In the genomic region with DNA sequence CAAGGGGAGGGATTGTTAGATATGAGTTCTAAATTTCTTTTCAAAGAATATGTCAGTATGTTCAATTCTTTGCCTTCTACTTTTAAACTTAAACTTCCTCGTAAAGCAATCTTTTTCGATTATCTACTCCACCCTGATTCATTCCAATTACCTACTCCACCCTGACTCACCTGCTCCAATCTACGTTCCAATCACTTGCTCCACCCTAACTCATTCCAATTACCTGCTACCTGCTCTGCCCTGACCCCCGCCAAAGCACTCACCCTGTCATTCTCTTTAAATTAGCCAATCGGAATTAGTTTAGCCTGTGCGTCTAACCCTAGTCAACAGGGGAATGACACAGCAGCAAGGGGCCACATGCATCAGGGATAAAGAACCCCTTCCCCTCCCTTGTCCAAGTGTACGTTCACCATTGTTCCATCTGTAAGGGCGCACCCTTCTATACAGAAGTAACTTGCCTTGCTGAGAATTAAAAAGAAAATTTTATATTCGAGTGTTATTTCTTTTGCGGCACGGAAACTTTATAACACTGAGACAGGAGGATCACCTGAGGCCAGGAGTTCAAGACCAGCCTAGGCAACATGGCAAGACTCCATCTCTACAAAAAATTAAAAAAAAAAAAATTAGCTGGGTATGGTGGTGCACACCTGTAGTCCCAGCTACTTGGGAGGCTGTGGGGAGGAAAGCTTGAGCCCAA, we compare ENCODE assay signal across 7 cellular contexts. TPM values are rescaled to one million over a fixed set of nuclear protein-coding genes. Genes with fewer than 3 reads are reported as not detected.
DNase-seq lines count a peak whose midpoint lies in the region; ATAC-seq, FAIRE-seq and TF ChIP-seq lines count a peak whose summit lies in the region.
"Not testable (repeated sequence)": the region's sequence is repeated elsewhere in the genome, so short reads cannot be mapped to it uniquely, and the experiment has no call there.

No MANE protein-coding gene starts in this region.

- not testable (repeated sequence) for ATAC-seq in GM23338, T-helper 17 cell, HepG2
- ATAC-seq in psoas muscle: peak in 3 of 4 donors; percentile 19 to 25 (median 23)

- BruUV-seq in HepG2 (replicated peaks; lab: Mats Ljungman, UMichigan): not testable (repeated sequence)

- not testable (repeated sequence) for DNase-seq in GM23338 (ENCODE audit: low spot score); T-helper 17 cell; colonic mucosa; HepG2 (ENCODE audit: low spot score); psoas muscle; transverse colon
- DNase-seq in NCI-H748 (lab: John Stamatoyannopoulos, UW; ENCODE audit: unreplicated experiment): peak; percentile 19

- peaks cover 14% of the 10 kb centered on the region; the same call in 2 of the 3 replicates for H3K36me3 Mint-ChIP-seq in GM23338 (ENCODE audit: low read depth)
- H3K36me3 Mint-ChIP-seq in T-helper 17 cell (ENCODE audit: low read depth): not testable (repeated sequence)

- TF ChIP-seq CTCF in GM23338 (conservative IDR thresholded peaks at IDR 0.05; ENCODE audit: low read depth in 2 of 2); colonic mucosa (IDR thresholded peaks at IDR 0.05); HepG2 (CRISPR knock-in tag; IDR thresholded peaks at IDR 0.05); psoas muscle (IDR thresholded peaks at IDR 0.05); transverse colon (IDR thresholded peaks at IDR 0.05): not testable (repeated sequence)

- not testable (repeated sequence) for H3K4me3 Mint-ChIP-seq in GM23338
- peak overlapping the region; percentile 69 for H3K4me3 Mint-ChIP-seq in T-helper 17 cell

- intact Hi-C loops in colonic mucosa (cut with DNase I); HepG2 (cut with micrococcal nuclease; ENCODE audit: unreplicated experiment); psoas muscle (cut with DNase I); transverse colon (cut with DNase I; ENCODE audit: low total_unique reads): not testable (repeated sequence)

- in situ Hi-C loops in HepG2 (cut with HindIII; ENCODE audit: extremely low pct_ligation_motif_present, low pct_unique_long_range_greater_than_20kb): not testable (repeated sequence)
- in situ Hi-C loops in transverse colon (cut with MboI; ENCODE audit: low pct_ligation_motif_present in 1 of 4, low pct_unique_long_range_greater_than_20kb in 1 of 4, low sequenced_read_pairs in 3 of 4): loop anchor here in 1 of 4 donors (25.0 kb wide), 1 partner anchor 390 kb away; no protein-coding TSS in a partner anchor

- not testable (repeated sequence) for H3K9ac ChIP-seq in colonic mucosa (ENCODE audit: low read depth in 2 of 2, low read length in 2 of 2); HepG2 (ENCODE audit: insufficient read depth, low read depth, low read length)

- peak overlapping the region; percentile 5 for H3K27ac Mint-ChIP-seq in GM23338
- not testable (repeated sequence) for H3K27ac Mint-ChIP-seq in T-helper 17 cell

- peaks cover 19% of the 10 kb centered on the region for H4K20me1 ChIP-seq in GM23338 (replicated peaks; ENCODE audit: insufficient read depth)
- H4K20me1 ChIP-seq in HepG2 (ENCODE audit: insufficient read depth, low read length): peaks cover 84% of the 10 kb centered on the region

- not testable (repeated sequence) for TF ChIP-seq POLR2A in HepG2 (IDR thresholded peaks at IDR 0.05; ENCODE audit: insufficient read depth in 1 of 2, low read depth in 2 of 2, low read length in 2 of 2); transverse colon (IDR thresholded peaks at IDR 0.05)

- not testable (repeated sequence) for H2AFZ ChIP-seq in GM23338; HepG2 (ENCODE audit: low read length)

- POLR2A ChIA-PET in HepG2 (lab: Yijun Ruan, JAX): not testable (repeated sequence)

- H3K36me3 ChIP-seq in GM23338 (ENCODE audit: insufficient read depth); colonic mucosa; HepG2 (replicated peaks in 1 of 2; ENCODE audit: control insufficient read depth in 1 of 2, insufficient read depth in 2 of 2, low read length in 2 of 2); psoas muscle (ENCODE audit: insufficient read depth in 1 of 2, low read depth in 1 of 2); transverse colon: not testable (repeated sequence)

- H3K4me1 Mint-ChIP-seq in GM23338 (peaks cover 24% of the 10 kb centered on the region), T-helper 17 cell (peaks cover 44% of the 10 kb centered on the region)

- not testable (repeated sequence) for H3K27me3 ChIP-seq in GM23338 (ENCODE audit: insufficient read depth); colonic mucosa; HepG2 (ENCODE audit: control insufficient read depth in 1 of 2, insufficient read depth in 2 of 2, low read length in 2 of 2); psoas muscle (ENCODE audit: insufficient read depth in 3 of 3, low read length in 2 of 3); transverse colon

- CTCF ChIA-PET in HepG2 (lab: Yijun Ruan, JAX; ENCODE audit: low intra/inter-chr PET ratio, low total read pairs): not testable (repeated sequence)

- H3K4me1 ChIP-seq in GM23338 (ENCODE audit: insufficient read depth); colonic mucosa: not testable (repeated sequence)
- peaks cover 79% of the 10 kb centered on the region for H3K4me1 ChIP-seq in HepG2 (ENCODE audit: insufficient read depth, low read length)
- peaks cover 26% of the 10 kb centered on the region for H3K4me1 ChIP-seq in psoas muscle
- peaks cover 0 to 59% (median 19%) of the 10 kb centered on the region in 4 donors for H3K4me1 ChIP-seq in transverse colon

- H3F3A ChIP-seq in GM23338 (replicated peaks; ENCODE audit: low read depth): not testable (repeated sequence)

- H3K27ac ChIP-seq in GM23338 (ENCODE audit: low read depth) (peak overlapping the region; percentile 29; the same call in 1 of the 2 replicates), colonic mucosa (peak overlapping the region; percentile 17), transverse colon (peak overlapping the region in 3 of 4 donors; percentile 14 to 55 (median 38))
- H3K27ac ChIP-seq in HepG2 (ENCODE audit: extremely low read length, insufficient read depth, low read length); psoas muscle: not testable (repeated sequence)

- not testable (repeated sequence) for H3K9me2 ChIP-seq in GM23338 (ENCODE audit: insufficient read depth)

- FAIRE-seq in HepG2 (lab: Jason Lieb, UNC): not testable (repeated sequence)

- H3K9me3 Mint-ChIP-seq in GM23338: not testable (repeated sequence)

- not testable (repeated sequence) for TF ChIP-seq EP300 in HepG2 (IDR thresholded peaks at IDR 0.05; ENCODE audit: low read depth in 2 of 2, low read length in 2 of 2); HepG2 (CRISPR knock-in tag; IDR thresholded peaks at IDR 0.05; ENCODE audit: borderline replicate concordance); transverse colon (IDR thresholded peaks at IDR 0.05; ENCODE audit: low read depth)

- 98% methylated on average over 11 of the region's 11 CpGs for WGBS in HepG2 (ENCODE audit: low lambda C conversion rate)
- 96 to 97% (median 97%) methylated on average over 11 of the region's 11 CpGs for WGBS in psoas muscle, 3 donors
- WGBS in transverse colon (ENCODE audit: low coverage in 1 of 2), 2 donors: 82 to 84% methylated on average over 10 to 11 of the region's 11 CpGs

- H3K9me3 ChIP-seq in T-helper 17 cell (ENCODE audit: control insufficient read depth, low read length, poor library complexity, severe bottlenecking); colonic mucosa; HepG2 (ENCODE audit: low read length); psoas muscle; transverse colon: not testable (repeated sequence)

- H3K4me3 ChIP-seq in GM23338; colonic mucosa; HepG2 (replicated peaks in 1 of 3; ENCODE audit: insufficient read depth in 1 of 3, low read depth in 2 of 3, low read length in 3 of 3); psoas muscle; transverse colon: not testable (repeated sequence)

- not testable (repeated sequence) for H3K4me2 ChIP-seq in GM23338; HepG2 (ENCODE audit: low read depth, low read length)

- H3K27me3 Mint-ChIP-seq in GM23338 (ENCODE audit: insufficient read depth, low read depth, poor library complexity); T-helper 17 cell: not testable (repeated sequence)

- H3K79me2 ChIP-seq in GM23338 (replicated peaks; ENCODE audit: insufficient read depth) (peaks cover 100% of the 10 kb centered on the region), HepG2 (ENCODE audit: insufficient read depth, low read length) (peaks cover 99% of the 10 kb centered on the region)

- not testable (repeated sequence) for TF ChIP-seq RAD21 in HepG2 (CRISPR knock-in tag; IDR thresholded peaks at IDR 0.05)

RNA-seq across cellular contexts. Expression of gene AP4S1, which starts 53.3 kb away (rescaled TPM):
- 13.4 and 25.9 TPM in 2 replicates for total RNA-seq in GM23338 (2014; rRNA removed; shearing (Covaris generic))
- polyA plus RNA-seq in GM23338 (2016; fragmentation: Nextera tagmentation; extraction: Ambion mirVana) (13.3 and 15.7 TPM in 2 replicates), HepG2 (2011; rRNA removed) (3.9 and 4.2 TPM in 2 replicates), psoas muscle (1 to 10 TPM; 4.2 to 9.8 (median 4.8) TPM)
- total RNA-seq in T-helper 17 cell (10 to 100 TPM; 11.7 to 14.0 TPM), colonic mucosa (1 to 10 TPM; 3.3 to 4.9 TPM), HepG2 (2016; rRNA removed; fragmentation: Illumina TruSeq; extraction: Trizol) (21.1 and 22.4 TPM in 2 replicates), psoas muscle (10 to 100 TPM in 1 of 4 donors, 1 to 10 TPM in 3; 4.2 to 13.9 (median 7.2) TPM), transverse colon (1 to 10 TPM in 3 of 4 donors, under 1 TPM in 1; 0.60 to 9.8 (median 4.6) TPM)
- 13.0 and 13.5 TPM in 2 replicates for total RNA-seq in HepG2 (2016; cell fraction: cytosol; rRNA removed; fragmentation: Illumina TruSeq; extraction: Trizol; ENCODE audit: low read depth)
- 20.7 and 22.3 TPM in 2 replicates for total RNA-seq in HepG2 (2016; cell fraction: insoluble cytoplasmic fraction; rRNA removed; fragmentation: Illumina TruSeq; extraction: Trizol)
- total RNA-seq in HepG2 (2016; cell fraction: membrane; rRNA removed; fragmentation: Illumina TruSeq; extraction: Trizol): 18.6 and 18.9 TPM in 2 replicates
- 16.1 and 23.9 TPM in 2 replicates for total RNA-seq in HepG2 (2016; cell fraction: nucleus; rRNA removed; fragmentation: Illumina TruSeq; extraction: Trizol)
- 2.7 and 4.3 TPM in 2 replicates for polyA plus RNA-seq in HepG2 (2011; cell fraction: cytosol; rRNA removed)
- 4.0 and 5.7 TPM in 2 replicates for polyA plus RNA-seq in HepG2 (2011; cell fraction: nucleus; rRNA removed)
- polyA plus RNA-seq in HepG2 (2012): 8.4 and 10.9 TPM in 2 replicates
- 12.3 and 14.0 TPM in 2 replicates for polyA plus RNA-seq in HepG2 (2016; cell fraction: cytosol; fragmentation: Illumina TruSeq; extraction: Trizol; ENCODE audit: low read depth)
- polyA plus RNA-seq in HepG2 (2016; cell fraction: insoluble cytoplasmic fraction; fragmentation: Illumina TruSeq; extraction: Trizol; ENCODE audit: low read depth): 22.9 and 29.9 TPM in 2 replicates
- 16.3 and 16.6 TPM in 2 replicates for polyA plus RNA-seq in HepG2 (2016; cell fraction: membrane; fragmentation: Illumina TruSeq; extraction: Trizol; ENCODE audit: low read depth)
- 18.7 and 24.5 TPM in 2 replicates for polyA plus RNA-seq in HepG2 (2016; cell fraction: nucleus; fragmentation: Illumina TruSeq; extraction: Trizol; ENCODE audit: insufficient read depth, low read depth)
- 5.4 and 7.3 TPM in 2 replicates for polyA minus RNA-seq in HepG2 (2011; rRNA and poly(A)+ RNA removed; ENCODE audit: low replicate concordance)
- 3.7 and 4.5 TPM in 2 replicates for polyA minus RNA-seq in HepG2 (2011; cell fraction: cytosol; rRNA and poly(A)+ RNA removed)
- polyA minus RNA-seq in HepG2 (2011; cell fraction: nucleus; rRNA and poly(A)+ RNA removed): 13.8 and 15.0 TPM in 2 replicates

RNA-seq across cellular contexts. Expression of gene STRN3, which starts 54.0 kb away (rescaled TPM):
- 39.0 and 40.6 TPM in 2 replicates for total RNA-seq in GM23338 (2014; rRNA removed; shearing (Covaris generic))
- 28.3 and 35.0 TPM in 2 replicates for polyA plus RNA-seq in GM23338 (2016; fragmentation: Nextera tagmentation; extraction: Ambion mirVana)
- 10 to 100 TPM; 23.1 to 25.1 TPM for total RNA-seq in T-helper 17 cell
- total RNA-seq in colonic mucosa: 10 to 100 TPM; 23.6 to 41.1 TPM
- 123 and 135 TPM in 2 replicates for total RNA-seq in HepG2 (2016; rRNA removed; fragmentation: Illumina TruSeq; extraction: Trizol)
- 98.8 and 127 TPM in 2 replicates for total RNA-seq in HepG2 (2016; cell fraction: cytosol; rRNA removed; fragmentation: Illumina TruSeq; extraction: Trizol; ENCODE audit: low read depth)
- 127 and 145 TPM in 2 replicates for total RNA-seq in HepG2 (2016; cell fraction: insoluble cytoplasmic fraction; rRNA removed; fragmentation: Illumina TruSeq; extraction: Trizol)
- total RNA-seq in HepG2 (2016; cell fraction: membrane; rRNA removed; fragmentation: Illumina TruSeq; extraction: Trizol): 62.4 and 67.2 TPM in 2 replicates
- total RNA-seq in HepG2 (2016; cell fraction: nucleus; rRNA removed; fragmentation: Illumina TruSeq; extraction: Trizol): 136 and 152 TPM in 2 replicates
- 44.9 and 49.4 TPM in 2 replicates for polyA plus RNA-seq in HepG2 (2011; rRNA removed)
- 17.6 and 28.4 TPM in 2 replicates for polyA plus RNA-seq in HepG2 (2011; cell fraction: cytosol; rRNA removed)
- 37.0 and 38.5 TPM in 2 replicates for polyA plus RNA-seq in HepG2 (2011; cell fraction: nucleus; rRNA removed)
- polyA plus RNA-seq in HepG2 (2012): 57.6 and 63.3 TPM in 2 replicates
- 1.6 and 2.2 TPM in 2 replicates for polyA plus RNA-seq in HepG2 (2016; cell fraction: cytosol; fragmentation: Illumina TruSeq; extraction: Trizol; ENCODE audit: low read depth)
- 83.4 and 92.4 TPM in 2 replicates for polyA plus RNA-seq in HepG2 (2016; cell fraction: insoluble cytoplasmic fraction; fragmentation: Illumina TruSeq; extraction: Trizol; ENCODE audit: low read depth)
- 9.6 and 10.8 TPM in 2 replicates for polyA plus RNA-seq in HepG2 (2016; cell fraction: membrane; fragmentation: Illumina TruSeq; extraction: Trizol; ENCODE audit: low read depth)
- 89.5 and 94.1 TPM in 2 replicates for polyA plus RNA-seq in HepG2 (2016; cell fraction: nucleus; fragmentation: Illumina TruSeq; extraction: Trizol; ENCODE audit: insufficient read depth, low read depth)
- 16.3 and 63.5 TPM in 2 replicates for polyA minus RNA-seq in HepG2 (2011; rRNA and poly(A)+ RNA removed; ENCODE audit: low replicate concordance)
- polyA minus RNA-seq in HepG2 (2011; cell fraction: cytosol; rRNA and poly(A)+ RNA removed): 84.7 and 102 TPM in 2 replicates
- 292 and 316 TPM in 2 replicates for polyA minus RNA-seq in HepG2 (2011; cell fraction: nucleus; rRNA and poly(A)+ RNA removed)
- 100 to 1,000 TPM in 2 of 4 donors, 10 to 100 TPM in 2; 80.2 to 154 (median 95.4) TPM for total RNA-seq in psoas muscle
- polyA plus RNA-seq in psoas muscle: 10 to 100 TPM; 28.2 to 45.9 (median 31.5) TPM
- total RNA-seq in transverse colon: 10 to 100 TPM; 42.3 to 57.5 (median 51.5) TPM
